Comparison of ENCODE assay signal across 16 cellular contexts in the genomic region with DNA sequence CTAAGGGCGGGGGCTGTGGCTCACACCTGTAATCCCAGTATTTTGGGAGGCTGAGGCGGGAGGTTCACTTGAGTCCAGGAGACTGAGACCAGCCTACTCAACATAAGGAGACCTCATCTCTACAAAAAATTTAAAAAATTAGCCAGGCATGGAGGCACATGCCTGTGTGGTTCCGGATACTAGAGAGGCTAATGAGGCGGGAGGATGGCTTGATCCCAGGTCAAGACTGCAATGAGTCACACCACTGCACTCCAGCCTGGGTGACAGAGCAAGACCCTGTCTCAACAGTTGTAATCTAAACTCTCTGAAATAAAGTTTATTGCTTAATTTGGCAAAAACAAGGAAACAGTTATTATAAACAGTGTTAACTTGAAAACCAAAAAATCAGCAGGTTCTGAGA.
"Had no signal": no experiment of that assay in that cellular context is flagged by ENCODE, and none has a peak within 500 bp of the region (broad histone marks: within the 10 kb centered on the region; RNA-seq: fewer than 3 reads in every experiment).

No MANE protein-coding gene starts in this region.

- ATAC-seq: activated T-cell treated with anti-CD3 and anti-CD28 coated beads, Interleukin-2, amount 50 U/mL, for 72 hours; stimulated activated naive B cell treated with anti-CD40 and anti-IgM and Interleukin-4, amounts not matched to agents 10 μg/mL and 1 μg/mL and 100 μg/mL, for 72 hours had no signal

- DNase-seq: activated CD4-positive, alpha-beta T cell treated with anti-CD3 and anti-CD28 coated beads, Interleukin-2, amount 50 U/mL, for 48 hours; activated CD4-positive, CD25-positive, alpha-beta regulatory T cell treated with anti-CD3 and anti-CD28 coated beads, Interleukin-2, amount 50 U/mL, for 72 hours; activated gamma-delta T cell treated with Interleukin-2 at 50 U/mL for 16 hours; activated naive CD8-positive, alpha-beta T cell treated with anti-CD3 and anti-CD28 coated beads for 36 hours; activated T-cell treated with anti-CD3 and anti-CD28 coated beads, Interleukin-2, amount 50 U/mL, for 72 hours; aorta; effector CD4-positive, alpha-beta T cell; hippocampal formation; left ventricle myocardium inferior; right lobe of liver; spleen; stimulated activated CD4-positive, alpha-beta T cell treated with anti-CD3 and anti-CD28 coated beads, Interleukin-1b, Interleukin-23, amount 100 ng/mL, for 48 hours; stimulated activated naive B cell treated with anti-CD40 and anti-IgM and Interleukin-4, amounts not matched to agents 10 μg/mL and 1 μg/mL and 100 μg/mL, for 72 hours; T-helper 9 cell; transverse colon had no signal

- FAIRE-seq: endothelial cell of umbilical vein had no signal
